In genomic region chr2:200455958-200456421, GRCh38 we compare ENCODE assay signal across 8 cellular contexts. TPM values are rescaled to one million over a fixed set of nuclear protein-coding genes. Genes with fewer than 3 reads are reported as not detected.
DNase-seq lines count a peak whose midpoint lies in the region; ATAC-seq and TF ChIP-seq lines count a peak whose summit lies in the region.

No MANE protein-coding gene starts in this region.

- H3K4me1 Mint-ChIP-seq in stimulated activated naive CD8-positive, alpha-beta T cell treated with anti-CD3 and anti-CD28 coated beads, Interleukin-15, Interleukin-2, amounts not matched to agents 100 ng/mL and 50 ng/mL, for 24 hours (ENCODE audit: low read depth) = peaks cover 22% of the 10 kb centered on the region
- H3K4me1 Mint-ChIP-seq in GM23338 = peaks cover 16% of the 10 kb centered on the region

- no peaks in the 10 kb centered on the region for H3K27me3 ChIP-seq in GM23338 (ENCODE audit: insufficient read depth)

- peak overlapping the region; percentile 48 for H3K4me3 Mint-ChIP-seq in stimulated activated naive CD8-positive, alpha-beta T cell treated with anti-CD3 and anti-CD28 coated beads, Interleukin-15, Interleukin-2, amounts not matched to agents 100 ng/mL and 50 ng/mL, for 24 hours
- no peak overlapping the region for H3K4me3 Mint-ChIP-seq in GM23338

- H3K27ac ChIP-seq in GM23338 (ENCODE audit: low read depth) = no peak overlapping the region

- H3K4me3 ChIP-seq in choroid plexus epithelial cell (ENCODE audit: low read depth, low read length) = no peak overlapping the region
- H3K4me3 ChIP-seq in GM23338 = no peak overlapping the region

- peak; percentile 70 for DNase-seq in stimulated activated CD4-positive, alpha-beta T cell treated with anti-CD3 and anti-CD28 coated beads, Interleukin-1b, Interleukin-23, amount 100 ng/mL, for 48 hours
- no peak for DNase-seq in stimulated activated CD4-positive, alpha-beta T cell treated with anti-CD3 and anti-CD28 coated beads, Interleukin-4, amount 100 ng/mL, for 4 hours
- DNase-seq in choroid plexus epithelial cell (ENCODE audit: low read depth) = peak; percentile 54
- no peak for DNase-seq in GM23338 (ENCODE audit: low spot score)
- DNase-seq in NCI-H1048 (lab: John Stamatoyannopoulos, UW) = no peak
- no peak for DNase-seq in NCI-H2081 treated with DMSO at 0.1 percent for 48 hours (lab: John Stamatoyannopoulos, UW)

- no peaks in the 10 kb centered on the region for H3K9me2 ChIP-seq in GM23338 (ENCODE audit: insufficient read depth)

- peaks cover 6% of the 10 kb centered on the region; the same call in 1 of the 2 replicates for H4K20me1 ChIP-seq in GM23338 (replicated peaks; ENCODE audit: insufficient read depth)

- H3K36me3 ChIP-seq in GM23338 (ENCODE audit: insufficient read depth) = peaks cover 29% of the 10 kb centered on the region

- no peaks in the 10 kb centered on the region for H3F3A ChIP-seq in GM23338 (replicated peaks; ENCODE audit: low read depth)

- peak; percentile 63 for ATAC-seq in HG03460 (IDR thresholded peaks at IDR 0.05; ENCODE audit: unreplicated experiment)
- no peak for ATAC-seq in GM23338

- H3K36me3 Mint-ChIP-seq in stimulated activated naive CD8-positive, alpha-beta T cell treated with anti-CD3 and anti-CD28 coated beads, Interleukin-15, Interleukin-2, amounts not matched to agents 100 ng/mL and 50 ng/mL, for 24 hours (ENCODE audit: low read depth) = no peaks in the 10 kb centered on the region
- H3K36me3 Mint-ChIP-seq in GM23338 (ENCODE audit: low read depth) = peaks cover 35% of the 10 kb centered on the region

- peak overlapping the region; percentile 55 for H3K27ac Mint-ChIP-seq in stimulated activated naive CD8-positive, alpha-beta T cell treated with anti-CD3 and anti-CD28 coated beads, Interleukin-15, Interleukin-2, amounts not matched to agents 100 ng/mL and 50 ng/mL, for 24 hours
- H3K27ac Mint-ChIP-seq in GM23338 = no peak overlapping the region

- H3K4me1 ChIP-seq in GM23338 (ENCODE audit: insufficient read depth) = peaks cover 7% of the 10 kb centered on the region

- H3K79me2 ChIP-seq in GM23338 (replicated peaks; ENCODE audit: insufficient read depth) = no peaks in the 10 kb centered on the region; the same call in 1 of the 2 replicates

- TF ChIP-seq CTCF in choroid plexus epithelial cell (conservative IDR thresholded peaks at IDR 0.05; ENCODE audit: low read depth, low read length) (no peak), GM23338 (conservative IDR thresholded peaks at IDR 0.05; ENCODE audit: low read depth in 2 of 2) (no peak)

- no peaks in the 10 kb centered on the region for H3K27me3 Mint-ChIP-seq in stimulated activated naive CD8-positive, alpha-beta T cell treated with anti-CD3 and anti-CD28 coated beads, Interleukin-15, Interleukin-2, amounts not matched to agents 100 ng/mL and 50 ng/mL, for 24 hours
- H3K27me3 Mint-ChIP-seq in GM23338 (ENCODE audit: insufficient read depth, low read depth, poor library complexity) = peaks cover 2% of the 10 kb centered on the region

- no peaks in the 10 kb centered on the region for H3K9me3 Mint-ChIP-seq in stimulated activated naive CD8-positive, alpha-beta T cell treated with anti-CD3 and anti-CD28 coated beads, Interleukin-15, Interleukin-2, amounts not matched to agents 100 ng/mL and 50 ng/mL, for 24 hours
- H3K9me3 Mint-ChIP-seq in GM23338 = no peaks in the 10 kb centered on the region

- no peak overlapping the region for H2AFZ ChIP-seq in GM23338

- H3K4me2 ChIP-seq in GM23338 = no peak overlapping the region

TF ChIP-seq in GM23338, 12 proteins besides CTCF, POLR2A, EP300 and RAD21 (continues in another document):
- TF ChIP-seq EZH2 (IDR thresholded peaks at IDR 0.05; ENCODE audit: low read depth, unreplicated experiment) (no peak), CREB1 (CRISPR knock-in tag; IDR thresholded peaks at IDR 0.05; ENCODE audit: low read depth) (no peak), POLR2AphosphoS5 (IDR thresholded peaks at IDR 0.05; ENCODE audit: low read depth) (no peak), NANOG (IDR thresholded peaks at IDR 0.05; ENCODE audit: borderline replicate concordance) (no peak), ZNF114 (CRISPR knock-in tag; IDR thresholded peaks at IDR 0.05) (no peak), REST (IDR thresholded peaks at IDR 0.05; ENCODE audit: unreplicated experiment) (no peak), ZNF331 (CRISPR knock-in tag; IDR thresholded peaks at IDR 0.05; ENCODE audit: low read depth) (no peak), EZH2phosphoT487 (IDR thresholded peaks at IDR 0.05; ENCODE audit: unreplicated experiment) (no peak), ETS1 (IDR thresholded peaks at IDR 0.05) (no peak)

RNA-seq across cellular contexts. Expression of gene KCTD18, which starts 53.9 kb away (rescaled TPM):
- total RNA-seq in GM23338 (2014; rRNA removed; shearing (Covaris generic)) = 2.0 and 4.7 TPM in 2 replicates
- polyA plus RNA-seq in GM23338 (2016; fragmentation: Nextera tagmentation; extraction: Ambion mirVana) = 2.0 and 3.3 TPM in 2 replicates

Comparison
In these comparisons a context has a peak if more than half of its experiments do, and no peak if none do; other contexts are left out.
1. DNase-seq: peak in stimulated activated CD4-positive, alpha-beta T cell treated with anti-CD3 and anti-CD28 coated beads, Interleukin-1b, Interleukin-23, amount 100 ng/mL, for 48 hours (single experiment) and choroid plexus epithelial cell (single experiment); none in stimulated activated CD4-positive, alpha-beta T cell treated with anti-CD3 and anti-CD28 coated beads, Interleukin-4, amount 100 ng/mL, for 4 hours (0 of 2), GM23338 (single experiment), NCI-H1048 (single experiment) and NCI-H2081 treated with DMSO at 0.1 percent for 48 hours (single experiment).